1 cellular context compared by ENCODE assay signal in the genomic region with DNA sequence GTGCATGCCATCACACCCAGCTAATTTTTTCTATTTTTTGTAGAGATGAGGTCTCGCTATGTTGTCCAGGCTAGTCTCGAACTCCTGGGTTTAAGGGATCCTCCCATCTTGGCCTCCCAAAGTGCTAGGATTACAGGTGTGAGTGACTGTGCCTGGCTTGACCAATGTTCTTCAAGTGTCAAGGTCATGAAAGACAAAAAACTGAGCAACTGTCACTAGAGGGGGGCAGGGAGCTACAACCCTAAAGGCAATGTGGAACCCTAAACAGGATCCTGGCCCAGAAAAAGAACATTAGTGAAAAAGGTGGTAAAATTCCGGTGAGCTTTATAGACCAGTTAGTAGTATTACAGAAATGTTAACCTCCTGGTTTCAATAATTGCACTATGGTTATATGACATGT.
TF ChIP-seq lines count a peak whose summit lies in the region.

No MANE protein-coding gene starts in this region.

TF ChIP-seq in GM23338, 12 proteins besides CTCF, POLR2A, EP300 and RAD21:
- TF ChIP-seq ZNF114 (CRISPR knock-in tag; IDR thresholded peaks at IDR 0.05) (no peak), POLR2AphosphoS5 (IDR thresholded peaks at IDR 0.05; ENCODE audit: low read depth) (no peak), STAT1 (IDR thresholded peaks at IDR 0.05; ENCODE audit: unreplicated experiment) (no peak), EZH2phosphoT487 (IDR thresholded peaks at IDR 0.05; ENCODE audit: unreplicated experiment) (no peak), EZH2 (IDR thresholded peaks at IDR 0.05; ENCODE audit: low read depth, unreplicated experiment) (no peak), ZNF331 (CRISPR knock-in tag; IDR thresholded peaks at IDR 0.05; ENCODE audit: low read depth) (no peak), CREB1 (CRISPR knock-in tag; IDR thresholded peaks at IDR 0.05; ENCODE audit: low read depth) (no peak), JUNB (IDR thresholded peaks at IDR 0.05; ENCODE audit: unreplicated experiment) (no peak), NANOG (IDR thresholded peaks at IDR 0.05; ENCODE audit: borderline replicate concordance) (no peak)
- TF ChIP-seq, protein P1, sequence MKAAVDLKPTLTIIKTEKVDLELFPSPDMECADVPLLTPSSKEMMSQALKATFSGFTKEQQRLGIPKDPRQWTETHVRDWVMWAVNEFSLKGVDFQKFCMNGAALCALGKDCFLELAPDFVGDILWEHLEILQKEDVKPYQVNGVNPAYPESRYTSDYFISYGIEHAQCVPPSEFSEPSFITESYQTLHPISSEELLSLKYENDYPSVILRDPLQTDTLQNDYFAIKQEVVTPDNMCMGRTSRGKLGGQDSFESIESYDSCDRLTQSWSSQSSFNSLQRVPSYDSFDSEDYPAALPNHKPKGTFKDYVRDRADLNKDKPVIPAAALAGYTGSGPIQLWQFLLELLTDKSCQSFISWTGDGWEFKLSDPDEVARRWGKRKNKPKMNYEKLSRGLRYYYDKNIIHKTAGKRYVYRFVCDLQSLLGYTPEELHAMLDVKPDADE (IDR thresholded peaks at IDR 0.05) = no peak
- TF ChIP-seq, protein P2, sequence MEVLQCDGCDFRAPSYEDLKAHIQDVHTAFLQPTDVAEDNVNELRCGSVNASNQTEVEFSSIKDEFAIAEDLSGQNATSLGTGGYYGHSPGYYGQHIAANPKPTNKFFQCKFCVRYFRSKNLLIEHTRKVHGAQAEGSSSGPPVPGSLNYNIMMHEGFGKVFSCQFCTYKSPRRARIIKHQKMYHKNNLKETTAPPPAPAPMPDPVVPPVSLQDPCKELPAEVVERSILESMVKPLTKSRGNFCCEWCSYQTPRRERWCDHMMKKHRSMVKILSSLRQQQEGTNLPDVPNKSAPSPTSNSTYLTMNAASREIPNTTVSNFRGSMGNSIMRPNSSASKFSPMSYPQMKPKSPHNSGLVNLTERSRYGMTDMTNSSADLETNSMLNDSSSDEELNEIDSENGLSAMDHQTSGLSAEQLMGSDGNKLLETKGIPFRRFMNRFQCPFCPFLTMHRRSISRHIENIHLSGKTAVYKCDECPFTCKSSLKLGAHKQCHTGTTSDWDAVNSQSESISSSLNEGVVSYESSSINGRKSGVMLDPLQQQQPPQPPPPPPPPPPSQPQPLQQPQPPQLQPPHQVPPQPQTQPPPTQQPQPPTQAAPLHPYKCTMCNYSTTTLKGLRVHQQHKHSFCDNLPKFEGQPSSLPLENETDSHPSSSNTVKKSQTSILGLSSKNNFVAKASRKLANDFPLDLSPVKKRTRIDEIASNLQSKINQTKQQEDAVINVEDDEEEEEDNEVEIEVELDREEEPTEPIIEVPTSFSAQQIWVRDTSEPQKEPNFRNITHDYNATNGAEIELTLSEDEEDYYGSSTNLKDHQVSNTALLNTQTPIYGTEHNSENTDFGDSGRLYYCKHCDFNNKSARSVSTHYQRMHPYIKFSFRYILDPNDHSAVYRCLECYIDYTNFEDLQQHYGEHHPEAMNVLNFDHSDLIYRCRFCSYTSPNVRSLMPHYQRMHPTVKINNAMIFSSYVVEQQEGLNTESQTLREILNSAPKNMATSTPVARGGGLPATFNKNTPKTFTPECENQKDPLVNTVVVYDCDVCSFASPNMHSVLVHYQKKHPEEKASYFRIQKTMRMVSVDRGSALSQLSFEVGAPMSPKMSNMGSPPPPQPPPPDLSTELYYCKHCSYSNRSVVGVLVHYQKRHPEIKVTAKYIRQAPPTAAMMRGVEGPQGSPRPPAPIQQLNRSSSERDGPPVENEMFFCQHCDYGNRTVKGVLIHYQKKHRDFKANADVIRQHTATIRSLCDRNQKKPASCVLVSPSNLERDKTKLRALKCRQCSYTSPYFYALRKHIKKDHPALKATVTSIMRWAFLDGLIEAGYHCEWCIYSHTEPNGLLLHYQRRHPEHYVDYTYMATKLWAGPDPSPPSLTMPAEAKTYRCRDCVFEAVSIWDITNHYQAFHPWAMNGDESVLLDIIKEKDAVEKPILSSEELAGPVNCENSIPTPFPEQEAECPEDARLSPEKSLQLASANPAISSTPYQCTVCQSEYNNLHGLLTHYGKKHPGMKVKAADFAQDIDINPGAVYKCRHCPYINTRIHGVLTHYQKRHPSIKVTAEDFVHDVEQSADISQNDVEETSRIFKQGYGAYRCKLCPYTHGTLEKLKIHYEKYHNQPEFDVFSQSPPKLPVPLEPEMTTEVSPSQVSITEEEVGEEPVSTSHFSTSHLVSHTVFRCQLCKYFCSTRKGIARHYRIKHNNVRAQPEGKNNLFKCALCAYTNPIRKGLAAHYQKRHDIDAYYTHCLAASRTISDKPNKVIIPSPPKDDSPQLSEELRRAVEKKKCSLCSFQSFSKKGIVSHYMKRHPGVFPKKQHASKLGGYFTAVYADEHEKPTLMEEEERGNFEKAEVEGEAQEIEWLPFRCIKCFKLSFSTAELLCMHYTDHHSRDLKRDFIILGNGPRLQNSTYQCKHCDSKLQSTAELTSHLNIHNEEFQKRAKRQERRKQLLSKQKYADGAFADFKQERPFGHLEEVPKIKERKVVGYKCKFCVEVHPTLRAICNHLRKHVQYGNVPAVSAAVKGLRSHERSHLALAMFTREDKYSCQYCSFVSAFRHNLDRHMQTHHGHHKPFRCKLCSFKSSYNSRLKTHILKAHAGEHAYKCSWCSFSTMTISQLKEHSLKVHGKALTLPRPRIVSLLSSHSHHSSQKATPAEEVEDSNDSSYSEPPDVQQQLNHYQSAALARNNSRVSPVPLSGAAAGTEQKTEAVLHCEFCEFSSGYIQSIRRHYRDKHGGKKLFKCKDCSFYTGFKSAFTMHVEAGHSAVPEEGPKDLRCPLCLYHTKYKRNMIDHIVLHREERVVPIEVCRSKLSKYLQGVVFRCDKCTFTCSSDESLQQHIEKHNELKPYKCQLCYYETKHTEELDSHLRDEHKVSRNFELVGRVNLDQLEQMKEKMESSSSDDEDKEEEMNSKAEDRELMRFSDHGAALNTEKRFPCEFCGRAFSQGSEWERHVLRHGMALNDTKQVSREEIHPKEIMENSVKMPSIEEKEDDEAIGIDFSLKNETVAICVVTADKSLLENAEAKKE (CRISPR knock-in tag; IDR thresholded peaks at IDR 0.05) = no peak
- TF ChIP-seq, protein P3, sequence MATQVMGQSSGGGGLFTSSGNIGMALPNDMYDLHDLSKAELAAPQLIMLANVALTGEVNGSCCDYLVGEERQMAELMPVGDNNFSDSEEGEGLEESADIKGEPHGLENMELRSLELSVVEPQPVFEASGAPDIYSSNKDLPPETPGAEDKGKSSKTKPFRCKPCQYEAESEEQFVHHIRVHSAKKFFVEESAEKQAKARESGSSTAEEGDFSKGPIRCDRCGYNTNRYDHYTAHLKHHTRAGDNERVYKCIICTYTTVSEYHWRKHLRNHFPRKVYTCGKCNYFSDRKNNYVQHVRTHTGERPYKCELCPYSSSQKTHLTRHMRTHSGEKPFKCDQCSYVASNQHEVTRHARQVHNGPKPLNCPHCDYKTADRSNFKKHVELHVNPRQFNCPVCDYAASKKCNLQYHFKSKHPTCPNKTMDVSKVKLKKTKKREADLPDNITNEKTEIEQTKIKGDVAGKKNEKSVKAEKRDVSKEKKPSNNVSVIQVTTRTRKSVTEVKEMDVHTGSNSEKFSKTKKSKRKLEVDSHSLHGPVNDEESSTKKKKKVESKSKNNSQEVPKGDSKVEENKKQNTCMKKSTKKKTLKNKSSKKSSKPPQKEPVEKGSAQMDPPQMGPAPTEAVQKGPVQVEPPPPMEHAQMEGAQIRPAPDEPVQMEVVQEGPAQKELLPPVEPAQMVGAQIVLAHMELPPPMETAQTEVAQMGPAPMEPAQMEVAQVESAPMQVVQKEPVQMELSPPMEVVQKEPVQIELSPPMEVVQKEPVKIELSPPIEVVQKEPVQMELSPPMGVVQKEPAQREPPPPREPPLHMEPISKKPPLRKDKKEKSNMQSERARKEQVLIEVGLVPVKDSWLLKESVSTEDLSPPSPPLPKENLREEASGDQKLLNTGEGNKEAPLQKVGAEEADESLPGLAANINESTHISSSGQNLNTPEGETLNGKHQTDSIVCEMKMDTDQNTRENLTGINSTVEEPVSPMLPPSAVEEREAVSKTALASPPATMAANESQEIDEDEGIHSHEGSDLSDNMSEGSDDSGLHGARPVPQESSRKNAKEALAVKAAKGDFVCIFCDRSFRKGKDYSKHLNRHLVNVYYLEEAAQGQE (IDR thresholded peaks at IDR 0.05; ENCODE audit: unreplicated experiment) = no peak
